8 cellular contexts compared by ENCODE assay signal in genomic region chr3:109081746-109082510, GRCh38. TPM values are rescaled to one million over a fixed set of nuclear protein-coding genes. Genes with fewer than 3 reads are reported as not detected.
DNase-seq lines count a peak whose midpoint lies in the region; ATAC-seq and TF ChIP-seq lines count a peak whose summit lies in the region.

No MANE protein-coding gene starts in this region.

- no TSS peak for BruUV-seq in OCI-LY7 (replicated peaks; lab: Mats Ljungman, UMichigan)

- no peak overlapping the region for H3K27ac Mint-ChIP-seq in chondrocyte (ENCODE audit: unreplicated experiment)

- H3K36me3 Mint-ChIP-seq in chondrocyte (ENCODE audit: low read depth), result peaks cover 1% of the 10 kb centered on the region

- no peak overlapping the region for H3K4me3 Mint-ChIP-seq in chondrocyte (ENCODE audit: unreplicated experiment)

- H3K9me2 ChIP-seq in OCI-LY7 (ENCODE audit: insufficient read depth, low read length), result no peaks in the 10 kb centered on the region

- H2AFZ ChIP-seq in OCI-LY7 (ENCODE audit: low read length), result no peak overlapping the region

- POLR2A ChIA-PET in OCI-LY7 (lab: Charles Lee), result no interaction called here

- no peak overlapping the region for H3K27ac ChIP-seq in OCI-LY7 (ENCODE audit: low read depth, low read length, poor library complexity, severe bottlenecking)

- ATAC-seq in GM18909 (IDR thresholded peaks at IDR 0.05; ENCODE audit: poor library complexity, unreplicated experiment) (peak; percentile 100), HG03045 (IDR thresholded peaks at IDR 0.05; ENCODE audit: unreplicated experiment) (peak; percentile 98)

- H3K4me3 ChIP-seq in OCI-LY7 (ENCODE audit: low read depth, low read length, poor library complexity, severe bottlenecking), result no peak overlapping the region

- H3K27me3 Mint-ChIP-seq in chondrocyte (ENCODE audit: low read depth), result peaks cover 51% of the 10 kb centered on the region

- CTCF ChIA-PET in OCI-LY7 (lab: Charles Lee; ENCODE audit: unreplicated experiment), result no interaction called here

- no peaks in the 10 kb centered on the region for H3K4me1 ChIP-seq in OCI-LY7 (ENCODE audit: insufficient read depth, low read length, poor library complexity, severe bottlenecking)

- TF ChIP-seq CTCF in OCI-LY7 (conservative IDR thresholded peaks at IDR 0.05; ENCODE audit: low read length) (peak; percentile 88), chondrocyte (IDR thresholded peaks at IDR 0.05) (peak; percentile 84)

- no peaks in the 10 kb centered on the region for H3K36me3 ChIP-seq in OCI-LY7 (ENCODE audit: insufficient read depth, low read length)

- no peaks in the 10 kb centered on the region for H3K79me2 ChIP-seq in OCI-LY7 (ENCODE audit: insufficient read depth, low read depth, low read length)

- H3K4me1 Mint-ChIP-seq in chondrocyte (ENCODE audit: low read depth), result no peaks in the 10 kb centered on the region

- H3K9me3 ChIP-seq in OCI-LY7 (ENCODE audit: low read length), result no peaks in the 10 kb centered on the region

- no peak overlapping the region for H3K4me2 ChIP-seq in OCI-LY7 (ENCODE audit: low read length)

- H4K20me1 ChIP-seq in OCI-LY7 (ENCODE audit: insufficient read depth, low read length), result no peaks in the 10 kb centered on the region

- peak; percentile 34 for DNase-seq in NOMO-1 treated with DMSO at 0.1 percent for 48 hours (lab: John Stamatoyannopoulos, UW; ENCODE audit: unreplicated experiment)
- no peak for DNase-seq in NOMO-1 treated with dmso at 0.1 percent for 144 hours (lab: John Stamatoyannopoulos, UW; ENCODE audit: unreplicated experiment)
- DNase-seq in OCI-LY7 (ENCODE audit: low spot score), result peak; percentile 39
- DNase-seq in chondrocyte (ENCODE audit: low spot score), result no peak
- peak; percentile 13 for DNase-seq in mucosa of gallbladder (ENCODE audit: low spot score)
- DNase-seq in NCI-H2227 (lab: John Stamatoyannopoulos, UW; ENCODE audit: unreplicated experiment), result no peak

- intact Hi-C loops in OCI-LY7 (cut with micrococcal nuclease; ENCODE audit: unreplicated experiment), result loop anchor here (1.0 to 2.0 kb wide), 3 partner anchors 31 to 420 kb away; no protein-coding TSS in a partner anchor

- peaks cover 2% of the 10 kb centered on the region for H3K9me3 Mint-ChIP-seq in chondrocyte (ENCODE audit: low read depth)

RNA-seq across cellular contexts. Expression of gene MORC1, which starts 36.0 kb away (rescaled TPM):
- total RNA-seq in OCI-LY7 (2014; rRNA removed; shearing (Covaris generic)), result not detected in 2 replicates
- total RNA-seq in OCI-LY7 (2022), result not detected in 2 replicates
- not detected in 3 replicates for total RNA-seq in chondrocyte
- not detected for total RNA-seq in mucosa of gallbladder

RNA-seq across cellular contexts. Expression of gene C3orf85, which starts 54.6 kb away (rescaled TPM):
- not detected in 2 replicates for total RNA-seq in OCI-LY7 (2014; rRNA removed; shearing (Covaris generic))
- not detected in 2 replicates for total RNA-seq in OCI-LY7 (2022)
- not detected in 3 replicates for total RNA-seq in chondrocyte
- total RNA-seq in mucosa of gallbladder, result not detected

Comparison
In these comparisons a context has a peak if more than half of its experiments do, and no peak if none do; other contexts are left out.
1. DNase-seq: peak in NOMO-1 treated with DMSO at 0.1 percent for 48 hours (single experiment), OCI-LY7 (single experiment) and mucosa of gallbladder (single experiment); none in NOMO-1 treated with dmso at 0.1 percent for 144 hours (single experiment), chondrocyte (single experiment) and NCI-H2227 (single experiment).